In genomic region chr5:133267601-133268000, GRCh38 we compare ENCODE assay signal across 19 cellular contexts.
DNase-seq lines count a peak whose midpoint lies in the region; FAIRE-seq and TF ChIP-seq lines count a peak whose summit lies in the region.
"Had no signal": no experiment of that assay in that cellular context is flagged by ENCODE, and none has a peak within 500 bp of the region (broad histone marks: within the 10 kb centered on the region; RNA-seq: fewer than 3 reads in every experiment).

No MANE protein-coding gene starts in this region.

- whole genome bisulfite sequencing in hepatocyte (ENCODE audit: low lambda C conversion rate, missing lambda C conversion rate), result 78% methylated on average over 1 of the region's 1 CpG
- no CpG with 5 or more reads among the region's 1 CpG for WGBS in neuronal stem cell (ENCODE audit: extremely low coverage in 2 of 2, insufficient read length in 2 of 2, insufficient replicate concordance in 1 of 2), 2 donors

- intact Hi-C loops in Caco-2 (cut with micrococcal nuclease; ENCODE audit: unreplicated experiment) (no loop called here), OCI-LY7 (cut with micrococcal nuclease; ENCODE audit: unreplicated experiment) (no loop called here)

- no peaks in the 10 kb centered on the region for H3K9me3 Mint-ChIP-seq in Caco-2 (ENCODE audit: unreplicated experiment)
- H3K9me3 Mint-ChIP-seq: CD8-positive, alpha-beta T cell; GM23338; IgD-negative memory B cell had no signal

- H3K36me3 Mint-ChIP-seq in Caco-2 (ENCODE audit: insufficient read depth, unreplicated experiment), result peaks cover 6% of the 10 kb centered on the region
- H3K36me3 Mint-ChIP-seq: CD8-positive, alpha-beta T cell had no signal

- no peak overlapping the region for H2AFZ ChIP-seq in OCI-LY3 (ENCODE audit: low read depth, low read length)
- H2AFZ ChIP-seq in hepatocyte, result no peak overlapping the region
- no peak overlapping the region for H2AFZ ChIP-seq in neuronal stem cell (ENCODE audit: low read length)
- H2AFZ ChIP-seq in OCI-LY7 (ENCODE audit: low read length), result no peak overlapping the region
- H2AFZ ChIP-seq: GM23338 had no signal

- no peak for TF ChIP-seq CTCF in Caco-2 (IDR thresholded peaks at IDR 0.05; ENCODE audit: insufficient read depth in 1 of 2, low read depth in 1 of 2, low read length in 1 of 2, severe bottlenecking in 1 of 2, unreplicated experiment in 1 of 2)
- no peak for TF ChIP-seq CTCF in OCI-LY3 (IDR thresholded peaks at IDR 0.05; ENCODE audit: low read depth, low read length)
- no peak for TF ChIP-seq CTCF in hepatocyte (IDR thresholded peaks at IDR 0.05; ENCODE audit: poor library complexity)
- no peak for TF ChIP-seq CTCF in OCI-LY7 (conservative IDR thresholded peaks at IDR 0.05; ENCODE audit: low read length)

- H3K4ac ChIP-seq in neuronal stem cell (ENCODE audit: low read length), result no peak overlapping the region

- H3K4me1 ChIP-seq in Caco-2, result peaks cover 8% of the 10 kb centered on the region; the same call in 1 of the 2 replicates
- peaks cover 29% of the 10 kb centered on the region for H3K4me1 ChIP-seq in OCI-LY3 (ENCODE audit: low read length)
- no peaks in the 10 kb centered on the region for H3K4me1 ChIP-seq in hepatocyte (ENCODE audit: insufficient read depth)
- peaks cover 0 to 9% of the 10 kb centered on the region in 2 donors for H3K4me1 ChIP-seq in neuronal stem cell (ENCODE audit: control insufficient read depth in 2 of 2, insufficient read depth in 1 of 2, low read depth in 1 of 2, low read length in 2 of 2)
- H3K4me1 ChIP-seq in OCI-LY7 (ENCODE audit: insufficient read depth, low read length, poor library complexity, severe bottlenecking), result no peaks in the 10 kb centered on the region
- peaks cover 24% of the 10 kb centered on the region for H3K4me1 ChIP-seq in SJCRH30
- H3K4me1 ChIP-seq: HAP-1 had no signal

- H4K20me1 ChIP-seq in OCI-LY3 (ENCODE audit: insufficient read depth, low read length), result no peaks in the 10 kb centered on the region
- H4K20me1 ChIP-seq in hepatocyte (ENCODE audit: insufficient read depth, poor library complexity, severe bottlenecking), result no peaks in the 10 kb centered on the region
- H4K20me1 ChIP-seq in OCI-LY7 (ENCODE audit: insufficient read depth, low read length), result no peaks in the 10 kb centered on the region

- H3K18ac ChIP-seq in neuronal stem cell (ENCODE audit: low read length), result no peak overlapping the region

- CTCF ChIA-PET in Caco-2 (lab: Charles Lee) (no interaction called here), OCI-LY7 (lab: Charles Lee; ENCODE audit: unreplicated experiment) (interaction anchor here (0.8 kb wide), 1 partner anchor 11 kb away, joined by 4 read pairs; no protein-coding TSS in a partner anchor)

- no peak overlapping the region for H2BK120ac ChIP-seq in neuronal stem cell (ENCODE audit: low read depth, low read length)

- H3K36me3 ChIP-seq in Caco-2 (ENCODE audit: control insufficient read depth, insufficient read depth, low read length) (no peaks in the 10 kb centered on the region), OCI-LY3 (replicated peaks; ENCODE audit: low read depth, low read length) (no peaks in the 10 kb centered on the region), hepatocyte (replicated peaks; ENCODE audit: insufficient read depth, low read depth) (no peaks in the 10 kb centered on the region), neuronal stem cell (replicated peaks in 1 of 2; ENCODE audit: control insufficient read depth in 2 of 2, insufficient read depth in 2 of 2, low read length in 2 of 2) (no peaks in the 10 kb centered on the region), OCI-LY7 (ENCODE audit: insufficient read depth, low read length) (no peaks in the 10 kb centered on the region), SJCRH30 (no peaks in the 10 kb centered on the region)
- H3K36me3 ChIP-seq: HAP-1 had no signal

- H3K4me1 Mint-ChIP-seq in Caco-2 (ENCODE audit: low read depth, unreplicated experiment), result peaks cover 5% of the 10 kb centered on the region
- H3K4me1 Mint-ChIP-seq: GM23338, IgD-negative memory B cell had no signal

- no peak overlapping the region for H2AK5ac ChIP-seq in neuronal stem cell (ENCODE audit: low read depth, low read length)

- H3K9me3 ChIP-seq in Caco-2, result no peaks in the 10 kb centered on the region
- H3K9me3 ChIP-seq in OCI-LY3 (ENCODE audit: insufficient read depth, low read length), result no peaks in the 10 kb centered on the region
- no peaks in the 10 kb centered on the region for H3K9me3 ChIP-seq in hepatocyte (ENCODE audit: low read depth)
- H3K9me3 ChIP-seq in neuronal stem cell (replicated peaks in 1 of 2; ENCODE audit: control insufficient read depth in 2 of 2, insufficient read depth in 1 of 2, low read depth in 1 of 2, low read length in 2 of 2), result no peaks in the 10 kb centered on the region
- H3K9me3 ChIP-seq in OCI-LY7 (ENCODE audit: low read length), result no peaks in the 10 kb centered on the region
- no peaks in the 10 kb centered on the region for H3K9me3 ChIP-seq in SJCRH30 (replicated peaks)
- H3K9me3 ChIP-seq: HAP-1 had no signal

- no peak overlapping the region for H3K14ac ChIP-seq in neuronal stem cell (ENCODE audit: low read length)

- H3K79me2 ChIP-seq in OCI-LY3 (ENCODE audit: low read length), result no peaks in the 10 kb centered on the region
- H3K79me2 ChIP-seq in hepatocyte, result no peaks in the 10 kb centered on the region
- no peaks in the 10 kb centered on the region for H3K79me2 ChIP-seq in OCI-LY7 (ENCODE audit: insufficient read depth, low read depth, low read length)

- no peak overlapping the region for H2BK15ac ChIP-seq in neuronal stem cell (ENCODE audit: low read length)

- H3K27me3 ChIP-seq in Caco-2 (replicated peaks; ENCODE audit: control insufficient read depth, insufficient read depth, low read length) (no peaks in the 10 kb centered on the region), OCI-LY3 (ENCODE audit: low read depth, low read length) (no peaks in the 10 kb centered on the region), hepatocyte (no peaks in the 10 kb centered on the region), neuronal stem cell (ENCODE audit: control insufficient read depth in 3 of 3, insufficient read depth in 3 of 3, low read depth in 1 of 3, low read length in 3 of 3) (peaks cover 0 to 5% (median 0%) of the 10 kb centered on the region in 3 experiments), SJCRH30 (no peaks in the 10 kb centered on the region)

- no peak overlapping the region for H3K27ac Mint-ChIP-seq in Caco-2 (ENCODE audit: unreplicated experiment)
- H3K27ac Mint-ChIP-seq: CD8-positive, alpha-beta T cell; GM23338 had no signal

- POLR2A ChIA-PET in Caco-2 (lab: Charles Lee) (no interaction called here), OCI-LY7 (lab: Charles Lee) (no interaction called here)

- H3K79me1 ChIP-seq in neuronal stem cell (ENCODE audit: low read depth, low read length), result no peaks in the 10 kb centered on the region

- H3K9ac ChIP-seq in OCI-LY3 (ENCODE audit: low read length) (no peak overlapping the region), neuronal stem cell (ENCODE audit: low read depth, low read length, poor library complexity) (peak overlapping the region; percentile 9)

- H2BK12ac ChIP-seq in neuronal stem cell (ENCODE audit: low read length), result no peak overlapping the region

- no peak overlapping the region for H3K27ac ChIP-seq in OCI-LY3 (ENCODE audit: low read length)
- no peak overlapping the region for H3K27ac ChIP-seq in hepatocyte
- no peak overlapping the region for H3K27ac ChIP-seq in neuronal stem cell (replicated peaks; ENCODE audit: low read length)
- no peak overlapping the region for H3K27ac ChIP-seq in OCI-LY7 (ENCODE audit: low read depth, low read length, poor library complexity, severe bottlenecking)
- H3K27ac ChIP-seq in SJCRH30, result no peak overlapping the region

- no peak for FAIRE-seq in HTR-8/SVneo (lab: Jason Lieb, UNC)
- FAIRE-seq: G401.6 had no signal

- H4K8ac ChIP-seq in neuronal stem cell (ENCODE audit: low read depth, low read length), result no peak overlapping the region

- H2BK5ac ChIP-seq in neuronal stem cell (ENCODE audit: low read length), result no peak overlapping the region

- no peak overlapping the region for H3K23ac ChIP-seq in neuronal stem cell (ENCODE audit: low read depth, low read length, poor library complexity)

- BruUV-seq in Caco-2 (replicated peaks; lab: Mats Ljungman, UMichigan) (no TSS peak), OCI-LY7 (replicated peaks; lab: Mats Ljungman, UMichigan) (no TSS peak)

- H4K91ac ChIP-seq in neuronal stem cell (ENCODE audit: low read depth, low read length, poor library complexity), result no peak overlapping the region

- no peaks in the 10 kb centered on the region for H3K9me2 ChIP-seq in hepatocyte (replicated peaks; ENCODE audit: insufficient read depth)
- no peaks in the 10 kb centered on the region for H3K9me2 ChIP-seq in OCI-LY7 (ENCODE audit: insufficient read depth, low read length)

- no peaks in the 10 kb centered on the region for H3K27me3 Mint-ChIP-seq in Caco-2 (ENCODE audit: insufficient read depth, unreplicated experiment)

- DNase-seq in Caco-2, result peak; percentile 29 to 48
- DNase-seq in hepatocyte (ENCODE audit: low spot score), result peak; percentile 26
- DNase-seq in neuronal stem cell (ENCODE audit: low spot score), result no peak
- no peak for DNase-seq in HTR-8/SVneo (ENCODE audit: insufficient read length, low spot score)
- no peak for DNase-seq in OCI-LY7 (ENCODE audit: low spot score)
- no peak for DNase-seq in SJCRH30
- DNase-seq: 8988T; C1 segment of cervical spinal cord; CD8-positive, alpha-beta T cell; Karpas-422; NCI-H1417 treated with DMSO at 0.1 percent for 48 hours; NCI-H187 treated with DMSO at 0.1 percent for 48 hours; NCI-H2107; NCI-H69 had no signal

- H3K4me2 ChIP-seq in OCI-LY3 (ENCODE audit: low read length), result peak overlapping the region; percentile 17; the same call in 1 of the 2 replicates
- H3K4me2 ChIP-seq in hepatocyte, result no peak overlapping the region
- no peak overlapping the region for H3K4me2 ChIP-seq in neuronal stem cell (ENCODE audit: insufficient read depth, low read length, poor library complexity, severe bottlenecking)
- H3K4me2 ChIP-seq in OCI-LY7 (ENCODE audit: low read length), result no peak overlapping the region
- H3K4me2 ChIP-seq: GM23338 had no signal

- no peak overlapping the region for H3K4me3 ChIP-seq in Caco-2 (ENCODE audit: low read depth, low read length)
- no peak overlapping the region for H3K4me3 ChIP-seq in OCI-LY3 (ENCODE audit: low read length)
- H3K4me3 ChIP-seq in hepatocyte, result no peak overlapping the region
- H3K4me3 ChIP-seq in neuronal stem cell (ENCODE audit: low read length in 2 of 2), result no peak overlapping the region
- H3K4me3 ChIP-seq in OCI-LY7 (ENCODE audit: low read depth, low read length, poor library complexity, severe bottlenecking), result no peak overlapping the region
- no peak overlapping the region for H3K4me3 ChIP-seq in SJCRH30
- H3K4me3 ChIP-seq: GM23338, HAP-1 had no signal

- H3K4me3 Mint-ChIP-seq in Caco-2 (ENCODE audit: unreplicated experiment), result no peak overlapping the region
- H3K4me3 Mint-ChIP-seq: CD8-positive, alpha-beta T cell; GM23338; IgD-negative memory B cell had no signal

Comparison
In these comparisons a context has a peak if more than half of its experiments do, and no peak if none do; other contexts are left out.
1. DNase-seq: peak in Caco-2 (2 of 2) and hepatocyte (single experiment); none in neuronal stem cell (single experiment), HTR-8/SVneo (single experiment), OCI-LY7 (single experiment) and SJCRH30 (0 of 2).